ENCODE assay signal across 4 cellular contexts in the genomic region with DNA sequence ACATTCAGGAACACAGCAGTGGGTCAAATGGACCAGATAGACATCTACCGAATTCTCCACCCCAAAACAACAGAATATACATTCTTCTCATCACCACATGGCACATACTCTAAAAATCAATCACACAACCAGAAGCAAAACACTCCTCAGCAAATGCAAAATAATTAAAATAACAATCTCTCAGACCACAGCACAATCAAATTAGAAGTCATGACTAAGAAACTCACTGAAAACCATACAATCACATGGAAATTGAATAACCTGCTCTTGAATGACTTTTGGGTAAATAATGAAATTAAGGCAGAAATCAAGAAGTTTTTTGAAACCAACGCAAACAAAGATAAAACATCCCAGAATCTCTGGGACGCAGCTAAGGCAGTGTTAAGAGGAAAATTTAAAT. TPM values are rescaled to one million over a fixed set of nuclear protein-coding genes. Genes with fewer than 3 reads are reported as not detected.
"Had no signal": no experiment of that assay in that cellular context is flagged by ENCODE, and none has a peak within 500 bp of the region (broad histone marks: within the 10 kb centered on the region; RNA-seq: fewer than 3 reads in every experiment).

No MANE protein-coding gene starts in this region.

- H3K4me3 ChIP-seq: GM12878 had no signal

- DNase-seq: GDM1, GF-D8 had no signal

- ATAC-seq: GM12878 had no signal

RNA-seq across cellular contexts. Expression of a gene that starts 49.2 kb away (rescaled TPM):
- total RNA-seq: G401, GM12878 had no signal
